5 cellular contexts compared by ENCODE assay signal in genomic region chr17:5239769-5240168, GRCh38. TPM values are rescaled to one million over a fixed set of nuclear protein-coding genes. Genes with fewer than 3 reads are reported as not detected.
"Had no signal": no experiment of that assay in that cellular context is flagged by ENCODE, and none has a peak within 500 bp of the region (broad histone marks: within the 10 kb centered on the region; RNA-seq: fewer than 3 reads in every experiment).

No MANE protein-coding gene starts in this region.

RNA-seq across cellular contexts. Expression of gene SCIMP, which starts 5.1 kb away (rescaled TPM):
- total RNA-seq: osteoblast, pulmonary artery endothelial cell, smooth muscle cell, suprapubic skin had no signal
- polyA plus RNA-seq: neural cell had no signal
